ENCODE assay signal across 27 cellular contexts in the genomic region with DNA sequence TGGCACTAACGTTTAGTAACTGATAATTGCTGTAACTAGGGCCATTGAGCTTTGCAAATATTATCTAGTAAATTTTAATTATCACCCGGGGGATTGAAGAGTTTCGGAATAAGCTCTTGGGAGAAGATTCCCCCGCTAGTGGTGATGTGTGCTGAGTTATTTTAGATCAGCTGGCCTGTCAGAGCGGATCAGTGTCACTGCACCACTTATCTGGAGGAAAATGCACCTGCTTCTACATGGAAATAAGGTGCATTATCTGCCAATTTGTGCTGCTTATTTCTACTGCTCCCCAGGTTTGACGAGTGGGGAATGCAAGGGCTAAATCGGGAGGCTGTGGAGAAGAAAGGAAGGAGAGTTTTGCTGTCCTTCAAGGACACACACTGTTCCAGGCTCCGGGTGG.
"Had no signal": no experiment of that assay in that cellular context is flagged by ENCODE, and none has a peak within 500 bp of the region (broad histone marks: within the 10 kb centered on the region; RNA-seq: fewer than 3 reads in every experiment).

No MANE protein-coding gene starts in this region.

- DNase-seq: activated CD4-positive, alpha-beta memory T cell treated with anti-CD3 and anti-CD28 coated beads for 36 hours; activated CD4-positive, alpha-beta T cell treated with anti-CD3 and anti-CD28 coated beads for 36 hours; activated CD4-positive, alpha-beta T cell treated with anti-CD3 and anti-CD28 coated beads, Interleukin-2, amount 50 U/mL, for 1 hour; activated CD8-positive, alpha-beta memory T cell treated with anti-CD3 and anti-CD28 coated beads for 24 hours; activated CD8-positive, alpha-beta memory T cell treated with anti-CD3 and anti-CD28 coated beads, Interleukin-2, amount 10 ng/mL, durations not matched to agents 7 days and 5 days; activated CD8-positive, alpha-beta memory T cell treated with anti-CD3 and anti-CD28 coated beads, Interleukin-2, amount 50 U/mL, for 48 hours; activated effector memory CD4-positive, alpha-beta T cell treated with Interleukin-2 at 50 U/mL for 16 hours; activated naive CD4-positive, alpha-beta T cell treated with anti-CD3 and anti-CD28 coated beads, Interleukin-2, amount 10 ng/mL, durations not matched to agents 7 days and 5 days; activated naive CD8-positive, alpha-beta T cell treated with anti-CD3 and anti-CD28 coated beads, Interleukin-2, amount 50 U/mL, for 24 hours; activated T-cell treated with anti-CD3 and anti-CD28 coated beads, Interleukin-2, amount 50 U/mL, for 48 hours; anterior cingulate cortex; central memory CD4-positive, alpha-beta T cell; NCI-H1092 treated with DMSO at 0.1 percent for 48 hours; NCI-H1436; NCI-H1694; NCI-H1930; NCI-H2081 treated with DMSO at 0.1 percent for 48 hours; NCI-H2171; NCI-H510A; NCI-H526; OCI-M1; SHP77 treated with DMSO at 0.1 percent for 48 hours; SK-N-SH had no signal

- H3K36me3 ChIP-seq: SJSA1 had no signal

- H3K4me2 ChIP-seq: SK-N-SH had no signal

- ATAC-seq: activated CD4-positive, alpha-beta T cell treated with anti-CD3 and anti-CD28 coated beads for 36 hours; activated CD4-positive, CD25-positive, alpha-beta regulatory T cell treated with anti-CD3 and anti-CD28 coated beads, Interleukin-2, amount 50 U/mL, for 24 hours; activated CD8-positive, alpha-beta memory T cell treated with anti-CD3 and anti-CD28 coated beads, Interleukin-2, amount 10 ng/mL, durations not matched to agents 7 days and 5 days; activated naive CD8-positive, alpha-beta T cell treated with anti-CD3 and anti-CD28 coated beads, Interleukin-2, amount 50 U/mL, for 24 hours; K562; WTC11 had no signal

- H3K9me3 ChIP-seq: SJSA1, SK-N-SH had no signal

- H3K9ac ChIP-seq: SK-N-SH had no signal

- H3K27me3 ChIP-seq: SJSA1 had no signal

- H3K4me3 ChIP-seq: K562, SJSA1 had no signal

- H3K27ac ChIP-seq: SJSA1 had no signal

- H3K4me1 ChIP-seq: SJSA1 had no signal
